Comparison of ENCODE assay signal across 8 cellular contexts in the genomic region with DNA sequence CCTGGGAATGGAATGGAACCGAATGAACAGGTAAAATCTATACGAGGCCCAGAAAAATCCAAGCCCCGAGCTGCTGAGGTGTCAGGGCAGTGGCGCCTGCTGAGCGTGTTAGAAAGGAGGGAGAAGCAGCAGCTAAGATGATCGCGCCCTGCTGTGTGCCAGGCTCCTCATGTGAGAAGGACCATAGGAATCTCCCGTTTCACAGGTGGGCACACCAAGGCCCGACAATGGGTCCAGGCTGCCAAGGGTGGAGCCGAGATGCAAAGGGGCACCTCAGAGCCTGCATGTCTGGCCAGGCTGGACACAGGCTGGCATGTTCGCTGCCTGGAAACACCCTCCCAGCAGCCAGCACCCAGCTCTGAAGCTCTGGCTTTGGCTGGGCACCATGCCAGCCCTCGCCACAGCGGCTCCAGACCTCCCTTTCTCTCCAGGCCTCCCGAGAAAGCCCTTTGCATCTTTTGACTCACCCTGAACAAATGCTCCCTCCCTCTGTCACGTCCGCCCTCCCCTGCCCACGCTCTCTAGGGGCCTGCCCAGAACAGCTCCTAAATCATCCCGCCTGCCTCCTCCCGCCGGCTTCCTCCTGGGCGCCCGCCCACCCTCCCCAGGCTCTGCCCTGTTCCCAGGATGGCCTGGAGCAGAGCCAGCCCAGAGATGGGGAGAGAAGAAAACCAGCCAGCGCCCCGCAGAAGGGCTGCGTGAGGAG.
DNase-seq lines count a peak whose midpoint lies in the region; ATAC-seq lines count a peak whose summit lies in the region.

No MANE protein-coding gene starts in this region.

- intact Hi-C loops in head of caudate nucleus (cut with DNase I) = no loop called here

- peak; percentile 39 for DNase-seq in GF-D8 (lab: John Stamatoyannopoulos, UW)
- peak; percentile 99 for DNase-seq in LHCN-M2 (ENCODE audit: low read depth)
- peak; percentile 95 for DNase-seq in SW480 (ENCODE audit: low spot score)
- peak in 30 of 42 donors; percentile 3 to 67 (median 28) for DNase-seq in head of caudate nucleus
- peak; percentile 96 for DNase-seq in renal cortical epithelial cell (ENCODE audit: low read depth)
- no peak for DNase-seq in NCI-H1048 (lab: John Stamatoyannopoulos, UW)
- DNase-seq in stimulated activated CD4-positive, alpha-beta T cell treated with anti-CD3 and anti-CD28 coated beads, Interleukin-15, amount 100 ng/mL, for 24 hours = no peak

- no peak for ATAC-seq in HG03378 (IDR thresholded peaks at IDR 0.05; ENCODE audit: unreplicated experiment)

Comparison
In these comparisons a context has a peak if more than half of its experiments do, and no peak if none do; other contexts are left out.
1. DNase-seq: peak in GF-D8 (single experiment), LHCN-M2 (single experiment), SW480 (single experiment), head of caudate nucleus (30 of 42) and renal cortical epithelial cell (single experiment); none in NCI-H1048 (single experiment) and stimulated activated CD4-positive, alpha-beta T cell treated with anti-CD3 and anti-CD28 coated beads, Interleukin-15, amount 100 ng/mL, for 24 hours (single experiment).